19 cellular contexts compared by ENCODE assay signal in genomic region chr1:100502052-100502792, GRCh38. TPM values are rescaled to one million over a fixed set of nuclear protein-coding genes. Genes with fewer than 3 reads are reported as not detected.
DNase-seq lines count a peak whose midpoint lies in the region; ATAC-seq and TF ChIP-seq lines count a peak whose summit lies in the region.
"Had no signal": no experiment of that assay in that cellular context is flagged by ENCODE, and none has a peak within 500 bp of the region (broad histone marks: within the 10 kb centered on the region; RNA-seq: fewer than 3 reads in every experiment).

No MANE protein-coding gene starts in this region.

- H3K36me3 ChIP-seq in IMR-90 (ENCODE audit: control insufficient read depth, insufficient read depth, low read length), result peaks cover 11% of the 10 kb centered on the region
- H3K36me3 ChIP-seq: MG63, WERI-Rb-1 had no signal

- H2BK20ac ChIP-seq in IMR-90 (ENCODE audit: low read depth, low read length), result no peak overlapping the region

- no peak overlapping the region for H3K27ac Mint-ChIP-seq in T-helper 2 cell treated with Interferon-gamma antibody and Interleukin-4, amounts not matched to agents 5 μg/mL and 100 μg/mL, for 36 hours
- H3K27ac Mint-ChIP-seq: neural progenitor cell had no signal

- H3K79me1 ChIP-seq in IMR-90 (ENCODE audit: low read depth in 1 of 2, low read length in 2 of 2), result no peaks in the 10 kb centered on the region

- POLR2A ChIA-PET in IMR-90 (lab: Charles Lee; ENCODE audit: unreplicated experiment), result no interaction called here

- CTCF ChIA-PET in IMR-90 (lab: Yijun Ruan, JAX), result interaction anchor here (1.2 kb wide), 1 partner anchor 13 kb away, joined by 3 read pairs; no protein-coding TSS in a partner anchor

- no peaks in the 10 kb centered on the region for H4K20me1 ChIP-seq in IMR-90 (ENCODE audit: insufficient read depth, low read length)

- dilution Hi-C loops in IMR-90 (cut with HindIII; ENCODE audit: low sequenced_read_pairs, unreplicated experiment), result no loop called here

- H2AFZ ChIP-seq in IMR-90 (replicated peaks; ENCODE audit: low read length, poor library complexity), result no peak overlapping the region
- H2AFZ ChIP-seq: neural progenitor cell had no signal

- no peak overlapping the region for H3K23ac ChIP-seq in IMR-90 (ENCODE audit: low read depth, low read length)

- H3K4me2 ChIP-seq in IMR-90 (ENCODE audit: low read depth, low read length), result no peak overlapping the region
- H3K4me2 ChIP-seq: neural progenitor cell had no signal

- H3K27me3 ChIP-seq in IMR-90 (ENCODE audit: control insufficient read depth, insufficient read depth, low read length), result no peaks in the 10 kb centered on the region
- H3K27me3 ChIP-seq: MG63, neural progenitor cell, Peyer's patch had no signal

- no peak overlapping the region for H2AK5ac ChIP-seq in IMR-90 (ENCODE audit: low read depth, low read length)

- intact Hi-C loops in IMR-90 (cut with micrococcal nuclease), result no loop called here

- H3K27me3 Mint-ChIP-seq in T-helper 2 cell treated with Interferon-gamma antibody and Interleukin-4, amounts not matched to agents 5 μg/mL and 100 μg/mL, for 36 hours (ENCODE audit: low read depth), result no peaks in the 10 kb centered on the region

- H3K4me1 ChIP-seq in IMR-90 (ENCODE audit: control insufficient read depth, insufficient read depth, low read length), result peaks cover 1% of the 10 kb centered on the region; the same call in 1 of the 2 replicates
- H3K4me1 ChIP-seq: neural progenitor cell, Peyer's patch had no signal

- ATAC-seq in IMR-90 (ENCODE audit: low read depth) (no peak), HG02840 (IDR thresholded peaks at IDR 0.05; ENCODE audit: low FRiP score, unreplicated experiment) (no peak)

- H3K4me3 Mint-ChIP-seq in T-helper 2 cell treated with Interferon-gamma antibody and Interleukin-4, amounts not matched to agents 5 μg/mL and 100 μg/mL, for 36 hours, result no peak overlapping the region
- H3K4me3 Mint-ChIP-seq: neural progenitor cell had no signal

- H3K9me3 Mint-ChIP-seq in T-helper 2 cell treated with Interferon-gamma antibody and Interleukin-4, amounts not matched to agents 5 μg/mL and 100 μg/mL, for 36 hours, result no peaks in the 10 kb centered on the region
- H3K9me3 Mint-ChIP-seq: neural progenitor cell had no signal

- TF ChIP-seq CTCF in IMR-90 (conservative IDR thresholded peaks at IDR 0.05; ENCODE audit: low read depth, low read length), result no peak

- H3K9ac ChIP-seq in IMR-90 (ENCODE audit: low read depth, low read length), result no peak overlapping the region
- H3K9ac ChIP-seq: neural progenitor cell had no signal

- H2BK120ac ChIP-seq in IMR-90 (ENCODE audit: low read depth, low read length), result no peak overlapping the region

- DNase-seq in DMS53 (lab: John Stamatoyannopoulos, UW) (peak; percentile 98), IMR-90 (peak; percentile 23), NCI-H774 (lab: John Stamatoyannopoulos, UW) (peak; percentile 16), fibroblast of gingiva (ENCODE audit: low read depth) (peak; percentile 39), LoVo (ENCODE audit: low spot score) (no peak), COLO829 (ENCODE audit: low spot score) (no peak)
- no peak for DNase-seq in T-helper 2 cell treated with Interferon-gamma antibody and Interleukin-4, amounts not matched to agents 5 μg/mL and 100 μg/mL, for 36 hours (ENCODE audit: low spot score)
- DNase-seq: amniotic stem cell; head of caudate nucleus; islet precursor cell; mesendoderm; MG63; NCI-H446 treated with DMSO at 0.1 percent for 48 hours; Peyer's patch; stimulated activated CD4-positive, alpha-beta T cell treated with anti-CD3 and anti-CD28 coated beads, Interleukin-1b, Interleukin-23, amount 100 ng/mL, for 48 hours; WERI-Rb-1 had no signal

- WGBS in IMR-90 (ENCODE audit: extremely low coverage in 2 of 2, insufficient read length in 1 of 2), 2 experiments, result no CpG with 5 or more reads among the region's 3 CpGs

- no peak overlapping the region for H3K18ac ChIP-seq in IMR-90 (ENCODE audit: low read depth, low read length)

- no peaks in the 10 kb centered on the region for H3K9me1 ChIP-seq in IMR-90 (ENCODE audit: insufficient read depth, low read length)

- no peak overlapping the region for H3K27ac ChIP-seq in IMR-90 (ENCODE audit: insufficient read depth, low read length)
- H3K27ac ChIP-seq: neural progenitor cell, Peyer's patch, WERI-Rb-1 had no signal

- BruUV-seq in IMR-90 (replicated peaks; lab: Mats Ljungman, UMichigan), result no TSS peak

- H3K4me1 Mint-ChIP-seq in T-helper 2 cell treated with Interferon-gamma antibody and Interleukin-4, amounts not matched to agents 5 μg/mL and 100 μg/mL, for 36 hours (ENCODE audit: low read depth), result no peaks in the 10 kb centered on the region
- H3K4me1 Mint-ChIP-seq: neural progenitor cell had no signal

- no peak overlapping the region for H2BK15ac ChIP-seq in IMR-90 (ENCODE audit: low read depth, low read length)

- in situ Hi-C loops in IMR-90 (cut with MboI; ENCODE audit: low sequenced_read_pairs), result no loop called here

- H4K8ac ChIP-seq in IMR-90 (ENCODE audit: low read depth in 2 of 2, low read length in 2 of 2), result no peak overlapping the region

- H3K4ac ChIP-seq in IMR-90 (ENCODE audit: low read depth, low read length), result no peak overlapping the region

- H3K14ac ChIP-seq in IMR-90 (replicated peaks; ENCODE audit: low read depth, low read length), result no peak overlapping the region

- H3K56ac ChIP-seq in IMR-90 (ENCODE audit: extremely low read depth, insufficient read depth, low read length), result no peak overlapping the region

- no peak overlapping the region for H2BK5ac ChIP-seq in IMR-90 (ENCODE audit: low read depth, low read length, poor library complexity, severe bottlenecking)

- no peak overlapping the region for H4K91ac ChIP-seq in IMR-90 (ENCODE audit: insufficient read depth, low read depth, low read length)

- no peak for TF ChIP-seq POLR2A in IMR-90 (IDR thresholded peaks at IDR 0.05; ENCODE audit: low read depth, low read length)

- H3K4me3 ChIP-seq in IMR-90 (ENCODE audit: insufficient read depth, low read depth, low read length), result no peak overlapping the region
- H3K4me3 ChIP-seq: MG63, neural progenitor cell, Peyer's patch had no signal

- no peak overlapping the region for H2AK9ac ChIP-seq in IMR-90 (replicated peaks; ENCODE audit: low read depth, low read length, poor library complexity)

- no peak for TF ChIP-seq RAD21 in IMR-90 (IDR thresholded peaks at IDR 0.05; ENCODE audit: low read length)

- peaks cover 46% of the 10 kb centered on the region for H3K36me3 Mint-ChIP-seq in T-helper 2 cell treated with Interferon-gamma antibody and Interleukin-4, amounts not matched to agents 5 μg/mL and 100 μg/mL, for 36 hours (ENCODE audit: low read depth)

- no peaks in the 10 kb centered on the region for H3K9me3 ChIP-seq in IMR-90 (ENCODE audit: control insufficient read depth, insufficient read depth, low read length)
- H3K9me3 ChIP-seq: MG63, Peyer's patch had no signal

- no peak overlapping the region for H4K5ac ChIP-seq in IMR-90 (ENCODE audit: low read depth, low read length)

TF ChIP-seq in IMR-90, 13 proteins besides CTCF, POLR2A, EP300 and RAD21:
- peak; percentile 89 for TF ChIP-seq CEBPB (IDR thresholded peaks at IDR 0.05; ENCODE audit: low read depth, low read length)
- no peak for TF ChIP-seq MAZ (IDR thresholded peaks at IDR 0.05; ENCODE audit: borderline replicate concordance, low read depth, low read length)
TF ChIP-seq in IMR-90: peak in this region for 1.

RNA-seq across cellular contexts. Expression of gene GPR88, which starts 35.7 kb away (rescaled TPM):
- total RNA-seq in IMR-90 (2012; rRNA removed), result not detected in 2 replicates
- polyA plus RNA-seq in IMR-90 (2012; rRNA removed), result 0.03 TPM in 2 replicates
- polyA plus RNA-seq in IMR-90 (2012; cell fraction: cytosol; rRNA removed), result 0.01 and 0.05 TPM in 2 replicates
- 0.02 TPM in 1 of 2 replicates, not detected in the other for polyA plus RNA-seq in IMR-90 (2012; cell fraction: nucleus; rRNA removed; ENCODE audit: low replicate concordance)
- total RNA-seq: chondrocyte had no signal

Comparison
In these comparisons a context has a peak if more than half of its experiments do, and no peak if none do; other contexts are left out.
1. DNase-seq: peak in DMS53 (single experiment), IMR-90 (single experiment), NCI-H774 (single experiment) and fibroblast of gingiva (single experiment); none in LoVo (single experiment), T-helper 2 cell treated with Interferon-gamma antibody and Interleukin-4, amounts not matched to agents 5 μg/mL and 100 μg/mL, for 36 hours (single experiment) and COLO829 (single experiment).